8 cellular contexts compared by ENCODE assay signal in genomic region chr16:70251651-70252354, GRCh38. TPM values are rescaled to one million over a fixed set of nuclear protein-coding genes. Genes with fewer than 3 reads are reported as not detected.
A peak's percentile ranks its signal among the peaks of the same experiment; 100 is the strongest.
DNase-seq lines count a peak whose midpoint lies in the region; ATAC-seq and TF ChIP-seq lines count a peak whose summit lies in the region.

Gene EXOSC6, minus strand, starts transcription at chr16:70251940. Its CDS starts 40 bp downstream, at chr16:70251900.

- peak within 1 kb of the TSS; percentile 86 to 88 for H3K27ac ChIP-seq in left lung

- peaks cover 0 to 51% of the 10 kb centered on the region in 2 donors for H3K36me3 ChIP-seq in left lung

- peak; percentile 87 to 95 for TF ChIP-seq CTCF in left lung (IDR thresholded peaks at IDR 0.05)

- H3K27me3 Mint-ChIP-seq in activated CD4-positive, alpha-beta T cell treated with anti-CD3 and anti-CD28 coated beads, Interleukin-2, amount 10 ng/mL, durations not matched to agents 24 days and 14 days = no peaks in the 10 kb centered on the region

- H3K4me1 Mint-ChIP-seq in activated CD4-positive, alpha-beta T cell treated with anti-CD3 and anti-CD28 coated beads, Interleukin-2, amount 10 ng/mL, durations not matched to agents 24 days and 14 days = peaks cover 15% of the 10 kb centered on the region

- peaks cover 12 to 24% of the 10 kb centered on the region in 2 donors for H3K4me1 ChIP-seq in left lung

- H3K4me3 Mint-ChIP-seq in activated CD4-positive, alpha-beta T cell treated with anti-CD3 and anti-CD28 coated beads, Interleukin-2, amount 10 ng/mL, durations not matched to agents 24 days and 14 days = peak within 1 kb of the TSS; percentile 91

- H3K27me3 ChIP-seq in left lung = no peaks in the 10 kb centered on the region

- no peaks in the 10 kb centered on the region for H3K9me3 ChIP-seq in left lung

- peak within 1 kb of the TSS; percentile 62 to 77 for H3K4me3 ChIP-seq in left lung

- intact Hi-C loops in activated CD4-positive, alpha-beta T cell treated with anti-CD3 and anti-CD28 coated beads, Interleukin-2, amount 10 ng/mL, durations not matched to agents 24 days and 14 days (cut with micrococcal nuclease) = loop anchor here (2.0 to 10.0 kb wide), 3 partner anchors 35 to 273 kb away; partner anchors contain the start of genes AARS1, COG4, PDPR and SF3B3
- intact Hi-C loops in left lung (cut with DNase I) = no loop called here

- peaks cover 53% of the 10 kb centered on the region for H3K36me3 Mint-ChIP-seq in activated CD4-positive, alpha-beta T cell treated with anti-CD3 and anti-CD28 coated beads, Interleukin-2, amount 10 ng/mL, durations not matched to agents 24 days and 14 days (ENCODE audit: low read depth)

- ATAC-seq in GM19372 (IDR thresholded peaks at IDR 0.05; ENCODE audit: low read depth, unreplicated experiment) (peak; percentile 83), HG03521 (IDR thresholded peaks at IDR 0.05; ENCODE audit: unreplicated experiment) (peak; percentile 71), left lung (peak; percentile 99)

- peak within 1 kb of the TSS; percentile 96 for H3K27ac Mint-ChIP-seq in activated CD4-positive, alpha-beta T cell treated with anti-CD3 and anti-CD28 coated beads, Interleukin-2, amount 10 ng/mL, durations not matched to agents 24 days and 14 days

- no peaks in the 10 kb centered on the region for H3K9me3 Mint-ChIP-seq in activated CD4-positive, alpha-beta T cell treated with anti-CD3 and anti-CD28 coated beads, Interleukin-2, amount 10 ng/mL, durations not matched to agents 24 days and 14 days

- DNase-seq in CD1c-positive myeloid dendritic cell (ENCODE audit: extremely low spot score) (peak; percentile 97), NCI-H526 treated with DMSO at 0.1 percent for 48 hours (lab: John Stamatoyannopoulos, UW) (peak; percentile 87), dedifferentiated amniotic fluid mesenchymal stem cell (ENCODE audit: extremely low spot score) (peak; percentile 83), left lung (peak; percentile 93 to 98)
- DNase-seq in activated CD4-positive, alpha-beta T cell treated with anti-CD3 and anti-CD28 coated beads, Interleukin-2, amount 10 ng/mL, durations not matched to agents 24 days and 14 days = peak; percentile 98
- DNase-seq in stimulated activated CD4-positive, alpha-beta T cell treated with anti-CD3 and anti-CD28 coated beads, Interleukin-2, amount 100 ng/mL, for 4 hours (ENCODE audit: low read depth) = peak; percentile 84

RNA-seq across cellular contexts. Expression of gene EXOSC6, which starts in this region (rescaled TPM):
- 38.0 and 39.2 TPM in 2 replicates for total RNA-seq in activated CD4-positive, alpha-beta T cell treated with anti-CD3 and anti-CD28 coated beads, Interleukin-2, amount 10 ng/mL, durations not matched to agents 24 days and 14 days
- 10 to 100 TPM; 17.9 to 29.0 TPM for total RNA-seq in left lung

Comparison
In these comparisons a context has a peak if more than half of its experiments do, and no peak if none do; other contexts are left out.
1. Peak in every context shown above with its lines: DNase-seq, ATAC-seq, H3K4me3 ChIP-seq and H3K27ac ChIP-seq.